In genomic region chr1:112923234-112923955, GRCh38 we compare ENCODE assay signal across 1 cellular context.
TF ChIP-seq lines count a peak whose summit lies in the region.

No MANE protein-coding gene starts in this region.

TF ChIP-seq in WTC11, 78 proteins besides CTCF, POLR2A, EP300 and RAD21 (continued from another document):
- TF ChIP-seq ZSCAN18 (CRISPR knock-in tag; IDR thresholded peaks at IDR 0.05) (no peak), ETV6 (CRISPR knock-in tag; IDR thresholded peaks at IDR 0.05) (no peak)
